1 cellular context compared by ENCODE assay signal in the genomic region with DNA sequence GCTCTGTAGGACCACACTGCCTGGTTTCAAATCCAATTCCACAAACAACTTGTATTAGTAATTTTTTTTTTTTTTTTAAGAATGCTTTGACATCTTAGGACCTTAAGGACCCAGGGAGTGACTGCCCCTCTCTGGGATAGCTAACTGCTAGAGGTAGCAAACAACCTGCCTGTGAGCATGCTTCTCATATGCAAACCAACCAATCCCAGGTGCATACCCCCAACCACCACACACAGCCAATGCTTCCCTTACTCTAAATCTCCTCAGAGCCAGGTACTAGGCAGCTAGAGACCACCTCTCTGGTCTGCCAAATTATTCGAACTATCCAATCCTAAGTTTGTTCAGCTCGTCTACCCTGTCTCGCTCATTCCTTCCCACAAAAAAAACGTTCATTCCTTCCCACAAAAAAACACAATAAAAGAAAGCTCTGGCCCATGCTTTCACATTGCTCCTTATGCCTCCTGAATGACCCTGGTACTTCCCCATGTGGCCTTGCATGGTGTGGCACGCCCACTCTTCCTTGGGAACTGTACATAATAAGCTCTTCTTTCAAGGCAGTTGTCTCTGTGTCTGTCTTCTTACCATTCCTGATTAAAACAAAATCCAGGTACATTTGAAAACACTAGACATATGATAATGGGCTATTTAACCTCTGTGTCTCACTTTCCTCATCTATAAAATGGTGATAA.
TF ChIP-seq lines count a peak whose summit lies in the region.

No MANE protein-coding gene starts in this region.

TF ChIP-seq in GM23338, 12 proteins besides CTCF, POLR2A, EP300 and RAD21 (continued from another document):
- TF ChIP-seq, protein P1, sequence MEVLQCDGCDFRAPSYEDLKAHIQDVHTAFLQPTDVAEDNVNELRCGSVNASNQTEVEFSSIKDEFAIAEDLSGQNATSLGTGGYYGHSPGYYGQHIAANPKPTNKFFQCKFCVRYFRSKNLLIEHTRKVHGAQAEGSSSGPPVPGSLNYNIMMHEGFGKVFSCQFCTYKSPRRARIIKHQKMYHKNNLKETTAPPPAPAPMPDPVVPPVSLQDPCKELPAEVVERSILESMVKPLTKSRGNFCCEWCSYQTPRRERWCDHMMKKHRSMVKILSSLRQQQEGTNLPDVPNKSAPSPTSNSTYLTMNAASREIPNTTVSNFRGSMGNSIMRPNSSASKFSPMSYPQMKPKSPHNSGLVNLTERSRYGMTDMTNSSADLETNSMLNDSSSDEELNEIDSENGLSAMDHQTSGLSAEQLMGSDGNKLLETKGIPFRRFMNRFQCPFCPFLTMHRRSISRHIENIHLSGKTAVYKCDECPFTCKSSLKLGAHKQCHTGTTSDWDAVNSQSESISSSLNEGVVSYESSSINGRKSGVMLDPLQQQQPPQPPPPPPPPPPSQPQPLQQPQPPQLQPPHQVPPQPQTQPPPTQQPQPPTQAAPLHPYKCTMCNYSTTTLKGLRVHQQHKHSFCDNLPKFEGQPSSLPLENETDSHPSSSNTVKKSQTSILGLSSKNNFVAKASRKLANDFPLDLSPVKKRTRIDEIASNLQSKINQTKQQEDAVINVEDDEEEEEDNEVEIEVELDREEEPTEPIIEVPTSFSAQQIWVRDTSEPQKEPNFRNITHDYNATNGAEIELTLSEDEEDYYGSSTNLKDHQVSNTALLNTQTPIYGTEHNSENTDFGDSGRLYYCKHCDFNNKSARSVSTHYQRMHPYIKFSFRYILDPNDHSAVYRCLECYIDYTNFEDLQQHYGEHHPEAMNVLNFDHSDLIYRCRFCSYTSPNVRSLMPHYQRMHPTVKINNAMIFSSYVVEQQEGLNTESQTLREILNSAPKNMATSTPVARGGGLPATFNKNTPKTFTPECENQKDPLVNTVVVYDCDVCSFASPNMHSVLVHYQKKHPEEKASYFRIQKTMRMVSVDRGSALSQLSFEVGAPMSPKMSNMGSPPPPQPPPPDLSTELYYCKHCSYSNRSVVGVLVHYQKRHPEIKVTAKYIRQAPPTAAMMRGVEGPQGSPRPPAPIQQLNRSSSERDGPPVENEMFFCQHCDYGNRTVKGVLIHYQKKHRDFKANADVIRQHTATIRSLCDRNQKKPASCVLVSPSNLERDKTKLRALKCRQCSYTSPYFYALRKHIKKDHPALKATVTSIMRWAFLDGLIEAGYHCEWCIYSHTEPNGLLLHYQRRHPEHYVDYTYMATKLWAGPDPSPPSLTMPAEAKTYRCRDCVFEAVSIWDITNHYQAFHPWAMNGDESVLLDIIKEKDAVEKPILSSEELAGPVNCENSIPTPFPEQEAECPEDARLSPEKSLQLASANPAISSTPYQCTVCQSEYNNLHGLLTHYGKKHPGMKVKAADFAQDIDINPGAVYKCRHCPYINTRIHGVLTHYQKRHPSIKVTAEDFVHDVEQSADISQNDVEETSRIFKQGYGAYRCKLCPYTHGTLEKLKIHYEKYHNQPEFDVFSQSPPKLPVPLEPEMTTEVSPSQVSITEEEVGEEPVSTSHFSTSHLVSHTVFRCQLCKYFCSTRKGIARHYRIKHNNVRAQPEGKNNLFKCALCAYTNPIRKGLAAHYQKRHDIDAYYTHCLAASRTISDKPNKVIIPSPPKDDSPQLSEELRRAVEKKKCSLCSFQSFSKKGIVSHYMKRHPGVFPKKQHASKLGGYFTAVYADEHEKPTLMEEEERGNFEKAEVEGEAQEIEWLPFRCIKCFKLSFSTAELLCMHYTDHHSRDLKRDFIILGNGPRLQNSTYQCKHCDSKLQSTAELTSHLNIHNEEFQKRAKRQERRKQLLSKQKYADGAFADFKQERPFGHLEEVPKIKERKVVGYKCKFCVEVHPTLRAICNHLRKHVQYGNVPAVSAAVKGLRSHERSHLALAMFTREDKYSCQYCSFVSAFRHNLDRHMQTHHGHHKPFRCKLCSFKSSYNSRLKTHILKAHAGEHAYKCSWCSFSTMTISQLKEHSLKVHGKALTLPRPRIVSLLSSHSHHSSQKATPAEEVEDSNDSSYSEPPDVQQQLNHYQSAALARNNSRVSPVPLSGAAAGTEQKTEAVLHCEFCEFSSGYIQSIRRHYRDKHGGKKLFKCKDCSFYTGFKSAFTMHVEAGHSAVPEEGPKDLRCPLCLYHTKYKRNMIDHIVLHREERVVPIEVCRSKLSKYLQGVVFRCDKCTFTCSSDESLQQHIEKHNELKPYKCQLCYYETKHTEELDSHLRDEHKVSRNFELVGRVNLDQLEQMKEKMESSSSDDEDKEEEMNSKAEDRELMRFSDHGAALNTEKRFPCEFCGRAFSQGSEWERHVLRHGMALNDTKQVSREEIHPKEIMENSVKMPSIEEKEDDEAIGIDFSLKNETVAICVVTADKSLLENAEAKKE (CRISPR knock-in tag; IDR thresholded peaks at IDR 0.05), result no peak
- no peak for TF ChIP-seq STAT1 (IDR thresholded peaks at IDR 0.05; ENCODE audit: unreplicated experiment)
- TF ChIP-seq NANOG (IDR thresholded peaks at IDR 0.05; ENCODE audit: borderline replicate concordance), result no peak
- TF ChIP-seq POLR2AphosphoS5 (IDR thresholded peaks at IDR 0.05; ENCODE audit: low read depth), result no peak
- TF ChIP-seq, protein P2, sequence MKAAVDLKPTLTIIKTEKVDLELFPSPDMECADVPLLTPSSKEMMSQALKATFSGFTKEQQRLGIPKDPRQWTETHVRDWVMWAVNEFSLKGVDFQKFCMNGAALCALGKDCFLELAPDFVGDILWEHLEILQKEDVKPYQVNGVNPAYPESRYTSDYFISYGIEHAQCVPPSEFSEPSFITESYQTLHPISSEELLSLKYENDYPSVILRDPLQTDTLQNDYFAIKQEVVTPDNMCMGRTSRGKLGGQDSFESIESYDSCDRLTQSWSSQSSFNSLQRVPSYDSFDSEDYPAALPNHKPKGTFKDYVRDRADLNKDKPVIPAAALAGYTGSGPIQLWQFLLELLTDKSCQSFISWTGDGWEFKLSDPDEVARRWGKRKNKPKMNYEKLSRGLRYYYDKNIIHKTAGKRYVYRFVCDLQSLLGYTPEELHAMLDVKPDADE (IDR thresholded peaks at IDR 0.05), result no peak
- TF ChIP-seq EZH2phosphoT487 (IDR thresholded peaks at IDR 0.05; ENCODE audit: unreplicated experiment), result no peak
- TF ChIP-seq EZH2 (IDR thresholded peaks at IDR 0.05; ENCODE audit: low read depth, unreplicated experiment), result no peak
- TF ChIP-seq JUNB (IDR thresholded peaks at IDR 0.05; ENCODE audit: unreplicated experiment), result no peak
- TF ChIP-seq ZNF114 (CRISPR knock-in tag; IDR thresholded peaks at IDR 0.05), result no peak
